In genomic region chr1:201916649-201917249, GRCh38 we compare ENCODE assay signal across 1 cellular context.
A peak's percentile ranks its signal among the peaks of the same experiment; 100 is the strongest.
TF ChIP-seq lines count a peak whose summit lies in the region.

No MANE protein-coding gene starts in this region.

TF ChIP-seq in K562, 482 proteins besides CTCF, POLR2A, EP300 and RAD21 (continued from another document and continues in another):
- TF ChIP-seq PBX2 (CRISPR knock-in tag; IDR thresholded peaks at IDR 0.05; ENCODE audit: low read depth) (no peak), PBX2 (tag; conservative IDR thresholded peaks at IDR 0.05; ENCODE audit: low read depth) (0 out of 2 replicates have a peak, but pooled peaks have one; percentile 19), ZNF512 (tag; IDR thresholded peaks at IDR 0.05) (no peak), MCM5 (IDR thresholded peaks at IDR 0.05; ENCODE audit: low read depth) (no peak), ZNF766 (CRISPR knock-in tag; conservative IDR thresholded peaks at IDR 0.05) (0 out of 2 replicates have a peak, but pooled peaks have one; percentile 43), PCBP1 (IDR thresholded peaks at IDR 0.05; ENCODE audit: low read depth, low read length, poor library complexity, severe bottlenecking) (no peak), KHSRP (IDR thresholded peaks at IDR 0.05) (no peak), PHF8 (IDR thresholded peaks at IDR 0.05; ENCODE audit: borderline replicate concordance, low read length) (peak; percentile 24; the same call in 1 of the 2 replicates), E2F5 (CRISPR knock-in tag; IDR thresholded peaks at IDR 0.05) (no peak), EZH2 (IDR thresholded peaks at IDR 0.05; ENCODE audit: borderline replicate concordance, low read depth, low read length) (no peak), FOXJ3 (CRISPR knock-in tag; IDR thresholded peaks at IDR 0.05) (no peak), ZNF644 (tag; IDR thresholded peaks at IDR 0.05; ENCODE audit: low read depth) (no peak), RBFOX2 (IDR thresholded peaks at IDR 0.05; ENCODE audit: low read depth, low read length) (no peak), ZNF217 (CRISPR knock-in tag; IDR thresholded peaks at IDR 0.05) (no peak), ZNF174 (CRISPR knock-in tag; IDR thresholded peaks at IDR 0.05) (no peak), BHLHE40 (IDR thresholded peaks at IDR 0.05; ENCODE audit: low read length) (no peak), BRD4 (IDR thresholded peaks at IDR 0.05) (no peak), MLLT1 (IDR thresholded peaks at IDR 0.05) (no peak), FOXJ2 (tag; IDR thresholded peaks at IDR 0.05) (peak; percentile 52), LARP7 (IDR thresholded peaks at IDR 0.05) (no peak), GTF2E2 (tag; IDR thresholded peaks at IDR 0.05) (no peak), MAFK (IDR thresholded peaks at IDR 0.05; ENCODE audit: low read length) (peak; percentile 22; the same call in 1 of the 2 replicates), ZFP30 (CRISPR knock-in tag; IDR thresholded peaks at IDR 0.05; ENCODE audit: borderline replicate concordance) (no peak), SMAD2 (IDR thresholded peaks at IDR 0.05; ENCODE audit: low read depth, low read length) (no peak), ZBTB8A (IDR thresholded peaks at IDR 0.05; ENCODE audit: partially characterized antibody) (no peak), SMAD1 (IDR thresholded peaks at IDR 0.05; ENCODE audit: low read depth, low read length, partially characterized antibody) (peak; percentile 91), AFF4 (CRISPR knock-in tag; IDR thresholded peaks at IDR 0.05) (no peak), TRIM25 (IDR thresholded peaks at IDR 0.05; ENCODE audit: borderline replicate concordance) (no peak), ZNF282 (CRISPR knock-in tag; IDR thresholded peaks at IDR 0.05) (no peak), ZNF146 (CRISPR knock-in tag; IDR thresholded peaks at IDR 0.05; ENCODE audit: unreplicated experiment) (no peak), XRCC5 (IDR thresholded peaks at IDR 0.05; ENCODE audit: low read depth, low read length) (no peak), TSC22D4 (tag; IDR thresholded peaks at IDR 0.05) (no peak), ATF4 (CRISPR knock-in tag; IDR thresholded peaks at IDR 0.05) (no peak), PKNOX1 (IDR thresholded peaks at IDR 0.05) (peak; percentile 9; the same call in 1 of the 2 replicates), TEAD4 (IDR thresholded peaks at IDR 0.05; ENCODE audit: low read length) (no peak; the same call in 1 of the 2 replicates), TEAD4 (CRISPR knock-in tag; IDR thresholded peaks at IDR 0.05; ENCODE audit: borderline replicate concordance) (no peak), SMARCC2 (IDR thresholded peaks at IDR 0.05; ENCODE audit: low read depth) (peak; percentile 56; the same call in 1 of the 2 replicates), SMARCA4 (IDR thresholded peaks at IDR 0.05) (peak; percentile 82; the same call in 1 of the 2 replicates), THRB (CRISPR knock-in tag; conservative IDR thresholded peaks at IDR 0.05) (no peak), TRIM24 (IDR thresholded peaks at IDR 0.05) (0 out of 4 replicates have a peak, but pooled peaks of 1 of the 2 experiments have one; percentile 11), ZBTB2 (IDR thresholded peaks at IDR 0.05) (no peak), HNRNPLL (IDR thresholded peaks at IDR 0.05; ENCODE audit: low read depth, low read length, poor library complexity, severe bottlenecking) (no peak), NFATC3 (IDR thresholded peaks at IDR 0.05) (no peak), TAF15 (IDR thresholded peaks at IDR 0.05; ENCODE audit: low read depth, low read length) (no peak), GATAD2B (IDR thresholded peaks at IDR 0.05; ENCODE audit: borderline replicate concordance) (no peak), FOXO4 (CRISPR knock-in tag; IDR thresholded peaks at IDR 0.05) (no peak), RFX7 (CRISPR knock-in tag; IDR thresholded peaks at IDR 0.05) (no peak), KLF6 (CRISPR knock-in tag; IDR thresholded peaks at IDR 0.05; ENCODE audit: borderline replicate concordance) (no peak), FOXM1 (IDR thresholded peaks at IDR 0.05; ENCODE audit: low read depth) (no peak), FOXM1 (CRISPR knock-in tag; IDR thresholded peaks at IDR 0.05; ENCODE audit: low read depth) (no peak)
